8 cellular contexts compared by ENCODE assay signal in the genomic region with DNA sequence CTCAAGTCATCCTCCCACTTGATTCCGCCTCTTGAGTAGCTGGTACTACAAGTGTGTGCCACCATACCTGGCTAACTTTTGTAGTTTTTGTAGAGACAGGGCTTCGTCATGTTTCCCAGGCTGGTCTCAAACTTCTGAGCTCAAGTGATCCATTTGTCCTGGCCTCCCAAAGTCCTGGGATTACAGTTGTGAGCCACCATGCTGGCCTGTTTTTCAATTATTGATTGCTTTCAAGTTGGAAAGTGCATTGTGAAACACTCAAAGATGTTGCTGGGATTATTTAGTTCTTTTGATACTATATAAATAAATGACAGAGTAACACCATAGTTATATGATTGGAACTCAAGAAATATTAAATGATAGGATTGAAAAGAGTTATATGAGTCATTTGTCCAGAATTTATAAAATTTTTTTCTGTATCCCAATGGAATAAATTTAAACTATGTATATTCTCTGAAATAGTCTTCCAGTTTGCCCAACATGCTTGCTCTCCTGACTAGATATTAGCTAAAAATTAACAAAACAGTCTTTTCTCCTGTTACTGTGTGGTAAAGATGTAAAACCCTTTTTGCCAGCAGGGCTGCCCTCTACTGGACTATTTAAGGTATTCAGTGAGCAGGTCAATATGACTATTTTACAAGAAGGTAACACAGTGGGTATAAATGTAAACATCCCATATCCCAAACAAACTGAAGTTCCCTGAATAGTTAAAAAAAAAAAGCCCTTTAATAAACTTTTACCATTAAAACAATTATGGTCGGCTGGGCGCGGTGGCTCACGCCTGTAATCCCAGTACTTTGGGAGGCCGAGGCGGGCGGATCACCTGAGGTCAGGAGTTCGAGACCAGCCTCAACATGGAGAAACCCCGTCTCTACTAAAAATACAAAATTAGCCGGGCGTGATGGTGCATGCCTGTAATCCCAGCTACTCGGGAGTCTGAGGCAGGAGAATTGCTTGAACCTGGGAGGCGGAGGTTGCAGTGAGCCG. TPM values are rescaled to one million over a fixed set of nuclear protein-coding genes. Genes with fewer than 3 reads are reported as not detected.
A peak's percentile ranks its signal among the peaks of the same experiment; 100 is the strongest.
DNase-seq lines count a peak whose midpoint lies in the region; ATAC-seq and TF ChIP-seq lines count a peak whose summit lies in the region.

No MANE protein-coding gene starts in this region.

- H3K4me2 ChIP-seq in fibroblast of lung (ENCODE audit: extremely low read depth, insufficient read depth, low read length) = peak overlapping the region; percentile 41

- H2AFZ ChIP-seq in fibroblast of lung (ENCODE audit: low read length) = no peak overlapping the region

- H3K79me2 ChIP-seq in fibroblast of lung (ENCODE audit: control insufficient read depth, insufficient read depth, low read length) = peaks cover 73% of the 10 kb centered on the region

- peaks cover 29% of the 10 kb centered on the region for H3K4me1 ChIP-seq in fibroblast of lung (ENCODE audit: control insufficient read depth, extremely low read depth, insufficient read depth, low read length)

- DNase-seq in AG08395 (ENCODE audit: low spot score) = peak; percentile 60
- DNase-seq in NAMALWA (ENCODE audit: low spot score) = peak; percentile 76
- DNase-seq in fibroblast of lung (ENCODE audit: low read depth in 2 of 2) = peak; percentile 49 to 81
- DNase-seq in omental fat pad (ENCODE audit: low spot score) = no peak
- DNase-seq in ureter (ENCODE audit: low spot score) = no peak

- peaks cover 1% of the 10 kb centered on the region for H3K36me3 ChIP-seq in fibroblast of lung (ENCODE audit: control insufficient read depth, insufficient read depth, low read length)

- H3K9me3 ChIP-seq in fibroblast of lung (ENCODE audit: control insufficient read depth, insufficient read depth, low read depth, low read length) = no peaks in the 10 kb centered on the region

- no peaks in the 10 kb centered on the region for H4K20me1 ChIP-seq in fibroblast of lung (ENCODE audit: control insufficient read depth, extremely low read depth, insufficient read depth, low read length)

- H3K9ac ChIP-seq in fibroblast of lung (ENCODE audit: insufficient read depth, low read length) = no peak overlapping the region

- peak; percentile 73 for ATAC-seq in HG02610 (IDR thresholded peaks at IDR 0.05; ENCODE audit: unreplicated experiment)
- ATAC-seq in omental fat pad (ENCODE audit: low FRiP score) = peak; percentile 69

- TF ChIP-seq CTCF in GM12873 (IDR thresholded peaks at IDR 0.05; ENCODE audit: insufficient read depth, low read depth, low read length, missing control alignments) = peak; percentile 60
- peak; percentile 88 for TF ChIP-seq CTCF in VCaP (conservative IDR thresholded peaks at IDR 0.05)
- TF ChIP-seq CTCF in fibroblast of lung (conservative IDR thresholded peaks at IDR 0.05 in 1 of 2, IDR thresholded peaks at IDR 0.05 in 1 of 2; ENCODE audit: low read depth in 1 of 2, low read length in 2 of 2) = peak; percentile 59 to 66
- TF ChIP-seq CTCF in omental fat pad (IDR thresholded peaks at IDR 0.05) = no peak

- no peaks in the 10 kb centered on the region for H3K27me3 ChIP-seq in fibroblast of lung (ENCODE audit: control insufficient read depth, insufficient read depth, low read length)

- peak overlapping the region; percentile 44 for H3K27ac ChIP-seq in VCaP
- peak overlapping the region; percentile 56 for H3K27ac ChIP-seq in fibroblast of lung (ENCODE audit: insufficient read depth, low read length)

- no peak overlapping the region for H3K4me3 ChIP-seq in fibroblast of lung (replicated peaks in 1 of 4; ENCODE audit: control extremely low read depth in 1 of 4, insufficient read depth in 1 of 4, low read depth in 3 of 4, low read length in 4 of 4)

RNA-seq across cellular contexts. Expression of a gene that starts 42.7 kb away (rescaled TPM):
- total RNA-seq in fibroblast of lung = 233 and 377 TPM in 2 replicates
- 119 and 147 TPM in 2 replicates for polyA plus RNA-seq in fibroblast of lung
- 109 and 119 TPM in 2 replicates for polyA plus RNA-seq in fibroblast of lung (2012)
- 104 and 159 TPM in 2 replicates for polyA minus RNA-seq in fibroblast of lung (ENCODE audit: low replicate concordance)
- 10 to 100 TPM; 42.4 to 72.2 (median 62.2) TPM for total RNA-seq in omental fat pad
- total RNA-seq in ureter = 124 TPM

Comparison
In these comparisons a context has a peak if more than half of its experiments do, and no peak if none do; other contexts are left out.
1. DNase-seq: peak in AG08395 (single experiment), NAMALWA (single experiment) and fibroblast of lung (2 of 2); none in omental fat pad (single experiment) and ureter (single experiment).
2. CTCF ChIP-seq: peak in GM12873 (single experiment), VCaP (single experiment) and fibroblast of lung (2 of 2); none in omental fat pad (0 of 3).